Comparison of ENCODE assay signal across 8 cellular contexts in the genomic region with DNA sequence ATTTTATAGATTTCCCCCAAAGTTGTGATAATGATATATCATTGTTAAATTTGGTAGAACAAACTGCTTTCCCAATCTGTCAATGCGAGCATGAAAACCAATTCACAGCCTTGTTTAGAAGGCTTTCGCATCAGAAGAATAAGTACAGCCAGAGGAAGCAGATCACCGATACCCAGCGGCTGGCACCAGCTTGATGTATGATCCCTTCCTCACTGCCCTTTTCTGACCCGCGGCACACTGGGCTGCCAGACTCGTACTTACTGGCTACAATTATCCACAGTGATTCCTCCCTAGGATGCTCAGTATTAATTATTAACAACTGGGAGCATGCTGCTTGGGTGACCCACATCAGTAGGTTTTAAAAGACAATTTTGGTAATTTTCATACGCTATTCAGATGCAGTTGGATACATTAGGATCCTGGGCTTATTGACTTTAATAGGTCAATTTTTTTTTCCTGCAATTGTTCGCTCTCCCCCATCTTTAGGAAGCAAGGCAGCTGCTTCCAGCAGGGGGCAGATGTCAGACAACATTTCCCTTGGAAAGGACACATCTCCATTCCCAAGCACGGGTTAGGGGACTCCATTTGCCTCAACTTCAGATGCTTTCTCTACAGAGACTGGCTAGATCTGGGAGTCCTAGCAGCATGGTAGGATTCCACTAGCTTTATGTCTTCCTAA.
DNase-seq lines count a peak whose midpoint lies in the region; ATAC-seq and TF ChIP-seq lines count a peak whose summit lies in the region.

No MANE protein-coding gene starts in this region.

- no peak overlapping the region for H3K27ac Mint-ChIP-seq in effector memory CD8-positive, alpha-beta T cell

- no peak overlapping the region for H3K4me3 ChIP-seq in DND-41 (ENCODE audit: low read depth in 1 of 2, low read length in 2 of 2)
- H3K4me3 ChIP-seq in LNCaP clone FGC (ENCODE audit: low read depth, low read length) = no peak overlapping the region
- H3K4me3 ChIP-seq in cardiac fibroblast (replicated peaks in 1 of 2; ENCODE audit: low read depth in 2 of 2, low read length in 2 of 2) = no peak overlapping the region
- H3K4me3 ChIP-seq in neuronal stem cell (ENCODE audit: low read length in 2 of 2) = no peak overlapping the region

- peak; percentile 27; the same call in 1 of the 3 replicates for ATAC-seq in DND-41 (ENCODE audit: insufficient read depth, low read depth)
- ATAC-seq in HG03432 (IDR thresholded peaks at IDR 0.05; ENCODE audit: unreplicated experiment) = no peak
- ATAC-seq in GM19023 (IDR thresholded peaks at IDR 0.05; ENCODE audit: unreplicated experiment) = no peak
- no peak for ATAC-seq in effector memory CD8-positive, alpha-beta T cell (replicated peaks)

- no peaks in the 10 kb centered on the region for H3K9me3 ChIP-seq in DND-41 (ENCODE audit: insufficient read depth, low read length, severe bottlenecking)
- no peaks in the 10 kb centered on the region for H3K9me3 ChIP-seq in neuronal stem cell (replicated peaks in 1 of 2; ENCODE audit: control insufficient read depth in 2 of 2, insufficient read depth in 1 of 2, low read depth in 1 of 2, low read length in 2 of 2)

- no peaks in the 10 kb centered on the region for H4K20me1 ChIP-seq in DND-41 (ENCODE audit: insufficient read depth, low read length)

- no peak overlapping the region for H2AFZ ChIP-seq in DND-41 (ENCODE audit: low read depth, low read length)
- H2AFZ ChIP-seq in neuronal stem cell (ENCODE audit: low read length) = peak overlapping the region; percentile 38

- H3K4me2 ChIP-seq in DND-41 (ENCODE audit: insufficient read depth, low read length) (no peak overlapping the region), neuronal stem cell (ENCODE audit: insufficient read depth, low read length, poor library complexity, severe bottlenecking) (no peak overlapping the region)

- no peak overlapping the region for H4K91ac ChIP-seq in neuronal stem cell (ENCODE audit: low read depth, low read length, poor library complexity)

- H2BK15ac ChIP-seq in neuronal stem cell (ENCODE audit: low read length) = no peak overlapping the region

- H3K23ac ChIP-seq in neuronal stem cell (ENCODE audit: low read depth, low read length, poor library complexity) = no peak overlapping the region

- peak; percentile 66 for TF ChIP-seq CTCF in DND-41 (IDR thresholded peaks at IDR 0.05; ENCODE audit: borderline replicate concordance, extremely low read depth, low read length, poor library complexity, severe bottlenecking)
- peak; percentile 59 for TF ChIP-seq CTCF in LNCaP clone FGC (IDR thresholded peaks at IDR 0.05; ENCODE audit: control insufficient read depth, extremely low read depth, insufficient read depth)
- peak; percentile 5 for TF ChIP-seq CTCF in cardiac fibroblast (IDR thresholded peaks at IDR 0.05; ENCODE audit: low read depth, low read length)

- peaks cover 4% of the 10 kb centered on the region for H3K27me3 ChIP-seq in DND-41 (ENCODE audit: insufficient read depth, low read length, poor library complexity)
- no peaks in the 10 kb centered on the region for H3K27me3 ChIP-seq in neuronal stem cell (ENCODE audit: control insufficient read depth in 3 of 3, insufficient read depth in 3 of 3, low read depth in 1 of 3, low read length in 3 of 3)

- no peaks in the 10 kb centered on the region for H3K27me3 Mint-ChIP-seq in effector memory CD8-positive, alpha-beta T cell

- no peaks in the 10 kb centered on the region for H3K36me3 Mint-ChIP-seq in effector memory CD8-positive, alpha-beta T cell (ENCODE audit: insufficient read depth)

- DNase-seq in DND-41 (peak; percentile 33), LNCaP clone FGC (ENCODE audit: low read depth) (no peak), cardiac fibroblast (ENCODE audit: low read depth in 2 of 2) (peak; percentile 0 to 21), neuronal stem cell (ENCODE audit: low spot score) (no peak), T-helper 2 cell (no peak)
- no peak for DNase-seq in effector memory CD8-positive, alpha-beta T cell

- H3K9ac ChIP-seq in DND-41 (ENCODE audit: low read depth, low read length) = no peak overlapping the region
- H3K9ac ChIP-seq in neuronal stem cell (ENCODE audit: low read depth, low read length, poor library complexity) = no peak overlapping the region

- H3K36me3 ChIP-seq in DND-41 (ENCODE audit: insufficient read depth, low read length) (no peaks in the 10 kb centered on the region), neuronal stem cell (replicated peaks in 1 of 2; ENCODE audit: control insufficient read depth in 2 of 2, insufficient read depth in 2 of 2, low read length in 2 of 2) (no peaks in the 10 kb centered on the region)

- H3K9me3 Mint-ChIP-seq in effector memory CD8-positive, alpha-beta T cell = peaks cover 4 to 9% of the 10 kb centered on the region in 2 donors

- no peak overlapping the region for H3K18ac ChIP-seq in neuronal stem cell (ENCODE audit: low read length)

- no peak overlapping the region for H2BK12ac ChIP-seq in neuronal stem cell (ENCODE audit: low read length)

- H3K4me1 Mint-ChIP-seq in effector memory CD8-positive, alpha-beta T cell (ENCODE audit: low read depth in 2 of 2) = no peaks in the 10 kb centered on the region

- H3K4me3 Mint-ChIP-seq in effector memory CD8-positive, alpha-beta T cell = no peak overlapping the region

- H3K79me2 ChIP-seq in DND-41 (ENCODE audit: insufficient read depth, low read length) = no peaks in the 10 kb centered on the region

- no peak overlapping the region for H2BK120ac ChIP-seq in neuronal stem cell (ENCODE audit: low read depth, low read length)

- no peak overlapping the region for H3K4ac ChIP-seq in neuronal stem cell (ENCODE audit: low read length)

- H3K79me1 ChIP-seq in neuronal stem cell (ENCODE audit: low read depth, low read length) = no peaks in the 10 kb centered on the region

- WGBS in neuronal stem cell (ENCODE audit: extremely low coverage in 2 of 2, insufficient read length in 2 of 2, insufficient replicate concordance in 1 of 2), 2 donors = no CpG with 5 or more reads among the region's 10 CpGs

- H3K4me1 ChIP-seq in DND-41 (ENCODE audit: insufficient read depth, low read length) (no peaks in the 10 kb centered on the region), neuronal stem cell (ENCODE audit: control insufficient read depth in 2 of 2, insufficient read depth in 1 of 2, low read depth in 1 of 2, low read length in 2 of 2) (peaks cover 5 to 33% of the 10 kb centered on the region in 2 donors)

- H2AK5ac ChIP-seq in neuronal stem cell (ENCODE audit: low read depth, low read length) = no peak overlapping the region

- no peak overlapping the region for H2BK5ac ChIP-seq in neuronal stem cell (ENCODE audit: low read length)

- H4K8ac ChIP-seq in neuronal stem cell (ENCODE audit: low read depth, low read length) = no peak overlapping the region

- H3K27ac ChIP-seq in DND-41 (ENCODE audit: low read length) = no peak overlapping the region
- no peak overlapping the region for H3K27ac ChIP-seq in neuronal stem cell (replicated peaks; ENCODE audit: low read length)

- H3K14ac ChIP-seq in neuronal stem cell (ENCODE audit: low read length) = no peak overlapping the region

Comparison
In these comparisons a context has a peak if more than half of its experiments do, and no peak if none do; other contexts are left out.
1. DNase-seq: peak in DND-41 (single experiment) and cardiac fibroblast (2 of 2); none in LNCaP clone FGC (single experiment), neuronal stem cell (single experiment), T-helper 2 cell (0 of 5) and effector memory CD8-positive, alpha-beta T cell (0 of 3).
2. CTCF ChIP-seq: peak in every context shown above with its lines; median percentile 66 in DND-41; 59 in LNCaP clone FGC; 5 in cardiac fibroblast.